ENCODE assay signal across 8 cellular contexts in the genomic region with DNA sequence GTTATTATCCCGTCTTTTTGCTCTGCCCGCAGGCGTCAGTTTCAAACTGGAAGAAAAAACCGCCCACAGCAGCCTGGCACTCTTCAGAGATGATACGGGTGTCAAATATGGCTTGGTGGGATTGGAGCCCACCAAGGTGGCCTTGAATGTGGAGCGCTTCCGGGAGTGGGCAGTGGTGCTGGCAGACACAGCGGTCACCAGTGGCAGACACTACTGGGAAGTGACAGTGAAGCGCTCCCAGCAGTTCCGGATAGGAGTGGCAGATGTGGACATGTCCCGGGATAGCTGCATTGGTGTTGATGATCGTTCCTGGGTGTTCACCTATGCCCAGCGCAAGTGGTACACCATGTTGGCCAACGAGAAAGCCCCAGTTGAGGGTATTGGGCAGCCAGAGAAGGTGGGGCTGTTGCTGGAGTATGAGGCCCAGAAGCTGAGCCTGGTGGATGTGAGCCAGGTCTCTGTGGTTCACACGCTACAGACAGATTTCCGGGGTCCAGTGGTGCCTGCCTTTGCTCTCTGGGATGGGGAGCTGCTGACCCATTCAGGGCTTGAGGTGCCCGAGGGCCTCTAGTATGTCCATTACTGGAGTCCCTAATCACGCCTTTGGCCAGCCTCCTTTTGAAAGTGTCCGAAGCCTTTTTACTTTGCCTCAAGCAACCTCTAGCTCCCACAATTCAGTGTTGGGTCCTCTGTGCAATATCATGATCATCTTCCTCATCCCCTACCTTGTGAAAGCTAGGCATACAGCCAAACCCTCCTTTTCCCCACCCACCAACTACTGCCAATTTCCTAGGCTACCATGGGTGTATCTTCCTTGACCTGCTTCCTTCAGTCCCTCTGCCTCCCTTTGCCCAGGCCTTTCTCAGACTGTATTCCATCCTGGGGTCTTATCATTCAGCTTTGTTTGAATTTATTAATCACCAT. TPM values are rescaled to one million over a fixed set of nuclear protein-coding genes. Genes with fewer than 3 reads are reported as not detected.
DNase-seq lines count a peak whose midpoint lies in the region; TF ChIP-seq lines count a peak whose summit lies in the region.

No MANE protein-coding gene starts in this region.

- H3K27ac ChIP-seq in dorsolateral prefrontal cortex, result peak overlapping the region in 58 of 59 donors; percentile 32 to 96 (median 91)

- intact Hi-C loops in dorsolateral prefrontal cortex (cut with DNase I), result loop anchor here (2.0 to 10.0 kb wide), 4 partner anchors 108 to 344 kb away; a partner anchor contains a TSS

- H3K27me3 ChIP-seq in dorsolateral prefrontal cortex (no peaks in the 10 kb centered on the region), mucosa of stomach (ENCODE audit: control insufficient read depth, insufficient read depth, low read length) (no peaks in the 10 kb centered on the region)

- DNase-seq in SIG-M5 treated with dmso at 0.1 percent for 504 hours (lab: John Stamatoyannopoulos, UW; ENCODE audit: unreplicated experiment) (peak; percentile 28), SIG-M5 (lab: John Stamatoyannopoulos, UW) (no peak), RPMI7951 (ENCODE audit: low read depth) (peak; percentile 51), dorsolateral prefrontal cortex (peak in 4 of 10 donors; percentile 31 to 54 (median 46)), NCI-H1417 (lab: John Stamatoyannopoulos, UW) (no peak), NCI-H2227 (lab: John Stamatoyannopoulos, UW; ENCODE audit: unreplicated experiment) (no peak), NCI-H2196 treated with DMSO at 0.1 percent for 48 hours (lab: John Stamatoyannopoulos, UW; ENCODE audit: unreplicated experiment) (no peak)

- H3K9ac ChIP-seq in mucosa of stomach (ENCODE audit: low read length), result peak overlapping the region; percentile 92

- H3K4me3 ChIP-seq in dorsolateral prefrontal cortex (peak overlapping the region; percentile 56 to 99 (median 85)), mucosa of stomach (ENCODE audit: low read length) (peak overlapping the region; percentile 86)

- no peak for TF ChIP-seq CTCF in dorsolateral prefrontal cortex (IDR thresholded peaks at IDR 0.05 in 54 of 56, conservative IDR thresholded peaks at IDR 0.05 in 2 of 56; ENCODE audit: low read depth in 1 of 56, partially characterized antibody in 56 of 56)

- no peaks in the 10 kb centered on the region for H3K36me3 ChIP-seq in mucosa of stomach (ENCODE audit: control insufficient read depth, insufficient read depth, low read length)

- no peaks in the 10 kb centered on the region for H3K9me3 ChIP-seq in mucosa of stomach (ENCODE audit: control insufficient read depth, low read length)

- H3K4me1 ChIP-seq in mucosa of stomach (ENCODE audit: control insufficient read depth, insufficient read depth, low read length), result peaks cover 23% of the 10 kb centered on the region

RNA-seq across cellular contexts. Expression of a gene that starts 0.9 kb away (rescaled TPM):
- 2.2 and 2.5 TPM in 2 replicates for total RNA-seq in RPMI7951 (2014; rRNA removed; shearing (Covaris generic))
- 1 to 10 TPM; 1.7 to 4.8 (median 2.6) TPM for total RNA-seq in dorsolateral prefrontal cortex

RNA-seq across cellular contexts. Expression of a gene that starts 14.8 kb away (rescaled TPM):
- 0.24 and 0.29 TPM in 2 replicates for total RNA-seq in RPMI7951 (2014; rRNA removed; shearing (Covaris generic))
- 1 to 10 TPM in 5 of 120 experiments, under 1 TPM in 31, not detected in 84; 0.16 to 1.9 (median 0.50) TPM for total RNA-seq in dorsolateral prefrontal cortex

RNA-seq across cellular contexts. Expression of a gene that starts 18.7 kb away (rescaled TPM):
- 0.20 TPM in 1 of 2 replicates, not detected in the other for total RNA-seq in RPMI7951 (2014; rRNA removed; shearing (Covaris generic))
- 10 to 100 TPM; 18.8 to 94.8 (median 53.5) TPM for total RNA-seq in dorsolateral prefrontal cortex

RNA-seq across cellular contexts. Expression of a gene that starts 20.0 kb away (rescaled TPM):
- total RNA-seq in RPMI7951 (2014; rRNA removed; shearing (Covaris generic)), result 7.6 and 8.1 TPM in 2 replicates
- total RNA-seq in dorsolateral prefrontal cortex, result 1 to 10 TPM; 1.8 to 8.2 (median 4.4) TPM

RNA-seq across cellular contexts. Expression of a gene that starts 52.4 kb away (rescaled TPM):
- 6.7 and 7.1 TPM in 2 replicates for total RNA-seq in RPMI7951 (2014; rRNA removed; shearing (Covaris generic))
- total RNA-seq in dorsolateral prefrontal cortex, result 10 to 100 TPM; 10.8 to 44.5 (median 19.9) TPM

Comparison
In these comparisons a context has a peak if more than half of its experiments do, and no peak if none do; other contexts are left out.
1. DNase-seq: peak in SIG-M5 treated with dmso at 0.1 percent for 504 hours (single experiment) and RPMI7951 (single experiment); none in SIG-M5 (single experiment), NCI-H1417 (0 of 3), NCI-H2227 (single experiment) and NCI-H2196 treated with DMSO at 0.1 percent for 48 hours (single experiment).
2. RNA of a gene that starts 18.7 kb away (total RNA-seq): 18.8 to 94.8 TPM in dorsolateral prefrontal cortex; 0.20 TPM in RPMI7951; every median in the first group is over 10 times any median in the second.